ENCODE assay signal across 20 cellular contexts in genomic region chr4:18406220-18406619, GRCh38.
DNase-seq lines count a peak whose midpoint lies in the region; ATAC-seq and TF ChIP-seq lines count a peak whose summit lies in the region.
"Had no signal": no experiment of that assay in that cellular context is flagged by ENCODE, and none has a peak within 500 bp of the region (broad histone marks: within the 10 kb centered on the region; RNA-seq: fewer than 3 reads in every experiment).

No MANE protein-coding gene starts in this region.

- DNase-seq in body of pancreas (no peak), mucosa of gallbladder (ENCODE audit: low spot score) (peak; percentile 30), progenitor cell of endocrine pancreas (ENCODE audit: low spot score, unreplicated experiment) (no peak), left lung (no peak)
- no peak for DNase-seq in stimulated activated effector memory CD8-positive, alpha-beta T cell treated with anti-CD3 and anti-CD28 coated beads, Interleukin-12 subunit alpha, Interleukin-12 subunit beta, amount 100 ng/mL, for 72 hours (ENCODE audit: low spot score in 2 of 2)
- DNase-seq: AML-193; Caco-2; Calu3; CD4-positive, alpha-beta T cell; CD8-positive, alpha-beta T cell; DMS79 treated with DMSO at 0.1 percent for 48 hours; GF-D8 had no signal

- no peak for TF ChIP-seq CTCF in body of pancreas (IDR thresholded peaks at IDR 0.05)
- no peak for TF ChIP-seq CTCF in progenitor cell of endocrine pancreas (IDR thresholded peaks at IDR 0.05; ENCODE audit: unreplicated experiment)
- no peak for TF ChIP-seq CTCF in left lung (IDR thresholded peaks at IDR 0.05)

- H3K4me1 ChIP-seq in body of pancreas (peaks cover 15% of the 10 kb centered on the region), left lung (no peaks in the 10 kb centered on the region)
- H3K4me1 ChIP-seq: A549, Caco-2 had no signal

- H3K36me3 ChIP-seq in body of pancreas (replicated peaks in 1 of 2; ENCODE audit: insufficient read depth in 1 of 2, low read depth in 2 of 2) = no peaks in the 10 kb centered on the region
- no peaks in the 10 kb centered on the region for H3K36me3 ChIP-seq in left lung
- H3K36me3 ChIP-seq: BLaER1 treated with 17β-estradiol and CSF1 and Interleukin-3, amounts not matched to agents 10 nM and 100 nM had no signal

- H3K27ac ChIP-seq in body of pancreas (peak overlapping the region in 2 of 4 donors; percentile 38 to 40), left lung (no peak overlapping the region)
- H3K27ac ChIP-seq: 22Rv1; A549; BLaER1 treated with 17β-estradiol and CSF1 and Interleukin-3, amounts not matched to agents 10 nM and 100 nM; C4-2B had no signal

- H3K4me3 Mint-ChIP-seq in progenitor cell of endocrine pancreas (ENCODE audit: low read depth) = no peak overlapping the region
- H3K4me3 Mint-ChIP-seq in stimulated activated effector memory CD8-positive, alpha-beta T cell treated with anti-CD3 and anti-CD28 coated beads, Interleukin-12 subunit alpha, Interleukin-12 subunit beta, amount 100 ng/mL, for 72 hours = no peak overlapping the region
- H3K4me3 Mint-ChIP-seq: B cell; CD4-positive, alpha-beta T cell; CD8-positive, alpha-beta T cell had no signal

- ATAC-seq in GM18861 (IDR thresholded peaks at IDR 0.05; ENCODE audit: unreplicated experiment) (peak; percentile 33), body of pancreas (peak; percentile 71), left lung (no peak), GM21381 (IDR thresholded peaks at IDR 0.05; ENCODE audit: unreplicated experiment) (no peak), HG03097 (IDR thresholded peaks at IDR 0.05; ENCODE audit: low FRiP score, unreplicated experiment) (no peak)
- no peak for ATAC-seq in stimulated activated effector memory CD8-positive, alpha-beta T cell treated with anti-CD3 and anti-CD28 coated beads, Interleukin-12 subunit alpha, Interleukin-12 subunit beta, amount 100 ng/mL, for 72 hours
- ATAC-seq: A549; CD8-positive, alpha-beta T cell had no signal

- H3K9me3 Mint-ChIP-seq in progenitor cell of endocrine pancreas (ENCODE audit: low read depth) = peaks cover 4% of the 10 kb centered on the region
- no peaks in the 10 kb centered on the region for H3K9me3 Mint-ChIP-seq in stimulated activated effector memory CD8-positive, alpha-beta T cell treated with anti-CD3 and anti-CD28 coated beads, Interleukin-12 subunit alpha, Interleukin-12 subunit beta, amount 100 ng/mL, for 72 hours
- H3K9me3 Mint-ChIP-seq: CD4-positive, alpha-beta T cell; CD8-positive, alpha-beta T cell had no signal

- no peaks in the 10 kb centered on the region for H3K27me3 Mint-ChIP-seq in progenitor cell of endocrine pancreas
- H3K27me3 Mint-ChIP-seq: B cell; CD4-positive, alpha-beta T cell had no signal

- H3K36me3 Mint-ChIP-seq in progenitor cell of endocrine pancreas (ENCODE audit: insufficient read depth) = no peaks in the 10 kb centered on the region
- no peaks in the 10 kb centered on the region for H3K36me3 Mint-ChIP-seq in stimulated activated effector memory CD8-positive, alpha-beta T cell treated with anti-CD3 and anti-CD28 coated beads, Interleukin-12 subunit alpha, Interleukin-12 subunit beta, amount 100 ng/mL, for 72 hours
- H3K36me3 Mint-ChIP-seq: CD8-positive, alpha-beta T cell had no signal

- H3K9me3 ChIP-seq in body of pancreas (no peaks in the 10 kb centered on the region), left lung (no peaks in the 10 kb centered on the region)
- H3K9me3 ChIP-seq: A549; BLaER1 treated with 17β-estradiol and CSF1 and Interleukin-3, amounts not matched to agents 10 nM and 100 nM; Caco-2 had no signal

- H3K27me3 ChIP-seq in body of pancreas = no peaks in the 10 kb centered on the region
- no peaks in the 10 kb centered on the region for H3K27me3 ChIP-seq in left lung
- H3K27me3 ChIP-seq: BLaER1 treated with 17β-estradiol and CSF1 and Interleukin-3, amounts not matched to agents 10 nM and 100 nM had no signal

- peak overlapping the region; percentile 76 for H3K27ac Mint-ChIP-seq in progenitor cell of endocrine pancreas
- H3K27ac Mint-ChIP-seq in stimulated activated effector memory CD8-positive, alpha-beta T cell treated with anti-CD3 and anti-CD28 coated beads, Interleukin-12 subunit alpha, Interleukin-12 subunit beta, amount 100 ng/mL, for 72 hours = no peak overlapping the region
- H3K27ac Mint-ChIP-seq: B cell; CD4-positive, alpha-beta T cell; CD8-positive, alpha-beta T cell had no signal

- WGBS in body of pancreas, 2 donors = 5 to 11% methylated on average over 1 of the region's 1 CpG

- H3K4me1 Mint-ChIP-seq in progenitor cell of endocrine pancreas (ENCODE audit: low read depth) = peaks cover 26% of the 10 kb centered on the region
- H3K4me1 Mint-ChIP-seq in stimulated activated effector memory CD8-positive, alpha-beta T cell treated with anti-CD3 and anti-CD28 coated beads, Interleukin-12 subunit alpha, Interleukin-12 subunit beta, amount 100 ng/mL, for 72 hours = no peaks in the 10 kb centered on the region
- H3K4me1 Mint-ChIP-seq: B cell had no signal

- intact Hi-C loops in body of pancreas (cut with DNase I) (no loop called here), left lung (cut with DNase I) (no loop called here)

- H3K4me3 ChIP-seq in body of pancreas = no peak overlapping the region
- no peak overlapping the region for H3K4me3 ChIP-seq in left lung
- H3K4me3 ChIP-seq: A549; BLaER1 treated with 17β-estradiol and CSF1 and Interleukin-3, amounts not matched to agents 10 nM and 100 nM had no signal

- no peak for TF ChIP-seq POLR2A in body of pancreas (IDR thresholded peaks at IDR 0.05)

Comparison
In these comparisons a context has a peak if more than half of its experiments do, and no peak if none do; other contexts are left out.
1. ATAC-seq: peak in GM18861 (single experiment) and body of pancreas (single experiment); none in left lung (single experiment), stimulated activated effector memory CD8-positive, alpha-beta T cell treated with anti-CD3 and anti-CD28 coated beads, Interleukin-12 subunit alpha, Interleukin-12 subunit beta, amount 100 ng/mL, for 72 hours (single experiment), GM21381 (single experiment) and HG03097 (single experiment).